8 cellular contexts compared by ENCODE assay signal in genomic region chr16:30658731-30659506, GRCh38. TPM values are rescaled to one million over a fixed set of nuclear protein-coding genes. Genes with fewer than 3 reads are reported as not detected.
A peak's percentile ranks its signal among the peaks of the same experiment; 100 is the strongest.
DNase-seq lines count a peak whose midpoint lies in the region; ATAC-seq and TF ChIP-seq lines count a peak whose summit lies in the region.

No MANE protein-coding gene starts in this region.

- H3K4me1 ChIP-seq in heart left ventricle, result peaks cover 0 to 51% (median 44%) of the 10 kb centered on the region in 12 donors
- H3K4me1 ChIP-seq in ovary (ENCODE audit: insufficient read depth), result peaks cover 11% of the 10 kb centered on the region

- H3K36me3 ChIP-seq in heart left ventricle, result peaks cover 0 to 69% (median 63%) of the 10 kb centered on the region in 9 donors
- H3K36me3 ChIP-seq in ovary, result no peaks in the 10 kb centered on the region

- H3K9me3 ChIP-seq in heart left ventricle (no peaks in the 10 kb centered on the region), ovary (no peaks in the 10 kb centered on the region)

- H3K4me3 ChIP-seq in HL-60 (replicated peaks; ENCODE audit: insufficient read depth, low read length), result peak overlapping the region; percentile 63
- peak overlapping the region; percentile 68 to 96 (median 90) for H3K4me3 ChIP-seq in heart left ventricle
- peak overlapping the region; percentile 70 for H3K4me3 ChIP-seq in ovary

- 0 to 1% (median 0%) methylated on average over 33 to 64 of the region's 64 CpGs for WGBS in heart left ventricle, 4 donors
- WGBS in ovary, 3 donors, result 0 to 1% (median 0%) methylated on average over 35 to 64 of the region's 64 CpGs

- no peaks in the 10 kb centered on the region for H3K27me3 ChIP-seq in HL-60 (ENCODE audit: insufficient read depth, poor library complexity, severe bottlenecking)
- H3K27me3 ChIP-seq in heart left ventricle, result no peaks in the 10 kb centered on the region
- H3K27me3 ChIP-seq in ovary, result no peaks in the 10 kb centered on the region

- TF ChIP-seq EP300 in ovary (IDR thresholded peaks at IDR 0.05), result no peak

- no peak for TF ChIP-seq CTCF in GM20000 (IDR thresholded peaks at IDR 0.05; ENCODE audit: extremely low read depth, missing control alignments)
- no peak for TF ChIP-seq CTCF in HL-60 (IDR thresholded peaks at IDR 0.05; ENCODE audit: insufficient read depth, low read length)
- peak in 5 of 12 donors; percentile 10 to 42 (median 29) for TF ChIP-seq CTCF in heart left ventricle (IDR thresholded peaks at IDR 0.05)
- TF ChIP-seq CTCF in ovary (IDR thresholded peaks at IDR 0.05), result peak in 1 of 3 donors; percentile 18

- intact Hi-C loops in heart left ventricle (cut with DNase I) (loop anchor here in 6 of 10 donors (1.0 to 10.0 kb wide), 12 partner anchors 9 to 594 kb away; partner anchors contain the start of genes SRCAP (in 2 of the 6), ZNF768 (in 2 of the 6), ZNF785 (in 2 of the 6) and ALDOA (in 1 of the 6)), ovary (cut with DNase I) (loop anchor here in 1 of 4 donors (5.0 to 10.0 kb wide), 3 partner anchors 38 to 284 kb away; partner anchors contain the start of genes MYL11, SRCAP, TBC1D10B and ZNF785)

- TF ChIP-seq POLR2A in heart left ventricle (IDR thresholded peaks at IDR 0.05) (peak in 1 of 2 donors; percentile 35), ovary (IDR thresholded peaks at IDR 0.05) (no peak)

- peak overlapping the region; percentile 99 for H3K27ac ChIP-seq in HL-60 (replicated peaks)
- peak overlapping the region; percentile 96 to 100 (median 98) for H3K27ac ChIP-seq in heart left ventricle
- H3K27ac ChIP-seq in ovary, result peak overlapping the region; percentile 97 to 100

- peak; percentile 97 for DNase-seq in ELR (ENCODE audit: low read depth)
- peak; percentile 90 for DNase-seq in GM20000 (ENCODE audit: low spot score)
- DNase-seq in HL-60 (ENCODE audit: low read depth in 1 of 2, low spot score in 1 of 2), result peak; percentile 95 to 97
- DNase-seq in NOMO-1 (lab: John Stamatoyannopoulos, UW; ENCODE audit: unreplicated experiment in 2 of 2), result peak; percentile 99
- peak; percentile 95 for DNase-seq in amniotic epithelial cell (ENCODE audit: low read depth)
- DNase-seq in heart left ventricle, result peak; percentile 82 to 89 (median 87)
- peak; percentile 85 to 89 (median 87) for DNase-seq in ovary
- DNase-seq in effector CD4-positive, alpha-beta T cell, result no peak

- peak; percentile 18 to 37 (median 36) for ATAC-seq in heart left ventricle

RNA-seq across cellular contexts. Expression of gene FBRS, which starts 0.7 kb away (rescaled TPM):
- total RNA-seq in heart left ventricle, result 10 to 100 TPM; 16.3 to 38.3 (median 31.9) TPM
- polyA plus RNA-seq in heart left ventricle, result 10 to 100 TPM; 27.2 to 38.1 TPM
- 10 to 100 TPM; 22.5 to 75.6 (median 63.0) TPM for total RNA-seq in ovary
- 10 to 100 TPM; 15.6 to 45.6 TPM for polyA plus RNA-seq in ovary

RNA-seq across cellular contexts. Expression of gene PRR14, which starts 8.2 kb away (rescaled TPM):
- total RNA-seq in heart left ventricle (10 to 100 TPM; 12.3 to 26.6 (median 20.2) TPM), ovary (10 to 100 TPM; 20.6 to 76.2 (median 50.3) TPM)
- polyA plus RNA-seq in heart left ventricle (10 to 100 TPM; 22.9 to 25.0 TPM), ovary (10 to 100 TPM; 37.1 to 52.4 TPM)

RNA-seq across cellular contexts. Expression of gene SRCAP, which starts 40.1 kb away (rescaled TPM):
- total RNA-seq in heart left ventricle, result 10 to 100 TPM; 30.2 to 51.2 (median 44.7) TPM
- polyA plus RNA-seq in heart left ventricle, result 10 to 100 TPM; 22.9 to 23.8 TPM
- total RNA-seq in ovary, result 10 to 100 TPM; 11.4 to 73.1 (median 55.1) TPM
- 10 to 100 TPM; 13.5 to 20.9 TPM for polyA plus RNA-seq in ovary

RNA-seq across cellular contexts. Expression of gene ZNF689, which starts 48.7 kb away (rescaled TPM):
- total RNA-seq in heart left ventricle, result 1 to 10 TPM; 4.0 to 7.9 (median 6.6) TPM
- polyA plus RNA-seq in heart left ventricle, result 1 to 10 TPM; 2.7 to 4.9 TPM
- 10 to 100 TPM in 5 of 7 donors, 1 to 10 TPM in 2; 6.2 to 13.2 (median 11.6) TPM for total RNA-seq in ovary
- 1 to 10 TPM; 6.9 to 8.8 TPM for polyA plus RNA-seq in ovary
